In genomic region chr2:136297974-136298373, GRCh38 we compare ENCODE assay signal across 19 cellular contexts.
"Had no signal": no experiment of that assay in that cellular context is flagged by ENCODE, and none has a peak within 500 bp of the region (broad histone marks: within the 10 kb centered on the region; RNA-seq: fewer than 3 reads in every experiment).

No MANE protein-coding gene starts in this region.

- H3K36me3 ChIP-seq: tibial artery had no signal

- H3K9me3 Mint-ChIP-seq: activated T-helper 1 cell treated with anti-CD3 and anti-CD28 coated beads, Interleukin-12 subunit alpha, Interleukin-12 subunit beta, Interleukin-2, Interleukin-4 antibody, amounts not matched to agents 30 ng/mL and 10 ng/mL and 1 ng/mL, durations not matched to agents 14 hours and 24 hours and 36 hours; immature natural killer cell; natural killer cell had no signal

- FAIRE-seq: urothelium cell line had no signal

- H3K36me3 Mint-ChIP-seq: immature natural killer cell, natural killer cell had no signal

- ATAC-seq: foreskin keratinocyte, natural killer cell, right cardiac atrium had no signal

- H3K27me3 ChIP-seq: foreskin keratinocyte, tibial artery had no signal

- H3K9me3 ChIP-seq: tibial artery had no signal

- H3K27ac Mint-ChIP-seq: activated CD4-positive, alpha-beta T cell treated with anti-CD3 and anti-CD28 coated beads, Interleukin-2, amount 10 ng/mL, durations not matched to agents 7 days and 5 days; activated T-helper 1 cell treated with anti-CD3 and anti-CD28 coated beads, Interleukin-12 subunit alpha, Interleukin-12 subunit beta, Interleukin-2, Interleukin-4 antibody, amounts not matched to agents 30 ng/mL and 10 ng/mL and 1 ng/mL, durations not matched to agents 14 hours and 24 hours and 36 hours; natural killer cell had no signal

- DNase-seq: activated CD4-positive, alpha-beta T cell treated with anti-CD3 and anti-CD28 coated beads, Interleukin-2, amount 10 ng/mL, durations not matched to agents 7 days and 5 days; activated CD8-positive, alpha-beta memory T cell treated with anti-CD3 and anti-CD28 coated beads for 24 hours; activated naive CD4-positive, alpha-beta T cell; anterior cingulate cortex; cortex of kidney; effector memory CD4-positive, alpha-beta T cell; foreskin keratinocyte; immature natural killer cell; mesendoderm; natural killer cell; nucleus accumbens; right cardiac atrium; stimulated activated CD4-positive, alpha-beta T cell treated with anti-CD3 and anti-CD28 coated beads, Interleukin-15, amount 100 ng/mL, for 24 hours; stimulated activated CD4-positive, alpha-beta T cell treated with anti-CD3 and anti-CD28 coated beads, Interleukin-4, amount 100 ng/mL, for 24 hours; stimulated activated naive CD4-positive, alpha-beta T cell; tibial artery had no signal

- H3K27ac ChIP-seq: foreskin keratinocyte, skin epidermis, tibial artery had no signal

- H3K4me3 ChIP-seq: skin epidermis, tibial artery had no signal

- H3K4me1 ChIP-seq: foreskin keratinocyte, tibial artery had no signal
